In the genomic region with DNA sequence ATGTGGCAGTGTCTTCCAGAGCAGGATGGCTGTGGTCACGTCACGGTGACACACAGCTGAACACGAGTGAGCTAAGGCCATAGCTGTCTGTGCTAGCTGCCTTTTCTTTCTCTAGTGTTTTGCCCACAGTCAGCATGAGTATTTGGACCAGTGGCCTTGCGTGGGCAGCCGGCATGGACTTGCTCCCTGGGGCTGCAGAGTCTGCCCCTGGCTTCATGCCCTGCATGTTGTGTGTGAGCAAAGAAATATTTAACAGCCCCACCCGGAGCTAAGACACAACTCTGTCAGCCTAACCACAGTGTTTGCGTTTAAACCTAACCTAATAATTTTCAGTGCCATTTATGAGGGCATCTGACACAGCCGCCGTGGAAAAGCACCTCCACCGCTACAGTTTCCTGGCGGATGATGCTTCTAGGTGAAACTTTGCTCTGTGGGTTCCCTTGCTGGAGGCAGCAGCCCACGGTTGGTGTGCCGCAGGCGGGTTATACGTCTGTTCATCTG, we compare ENCODE assay signal across 10 cellular contexts. TPM values are rescaled to one million over a fixed set of nuclear protein-coding genes. Genes with fewer than 3 reads are reported as not detected.
DNase-seq lines count a peak whose midpoint lies in the region; ATAC-seq lines count a peak whose summit lies in the region.
"Had no signal": no experiment of that assay in that cellular context is flagged by ENCODE, and none has a peak within 500 bp of the region (broad histone marks: within the 10 kb centered on the region; RNA-seq: fewer than 3 reads in every experiment).

No MANE protein-coding gene starts in this region.

- H3K36me3 Mint-ChIP-seq in activated CD4-positive, alpha-beta memory T cell treated with anti-CD3 and anti-CD28 coated beads, Interleukin-2, amount 10 ng/mL, durations not matched to agents 7 days and 5 days (ENCODE audit: low read depth), result peaks cover 35% of the 10 kb centered on the region
- peaks cover 1 to 11% of the 10 kb centered on the region in 2 donors for H3K36me3 Mint-ChIP-seq in stimulated activated naive B cell treated with anti-CD40 and anti-IgM and Interleukin-4, amounts not matched to agents 10 μg/mL and 1 μg/mL and 100 μg/mL, for 72 hours

- DNase-seq in activated CD4-positive, alpha-beta memory T cell treated with anti-CD3 and anti-CD28 coated beads, Interleukin-2, amount 10 ng/mL, durations not matched to agents 7 days and 5 days, result peak; percentile 67
- DNase-seq in dedifferentiated amniotic fluid mesenchymal stem cell (ENCODE audit: extremely low spot score) (peak; percentile 59), A172 (ENCODE audit: low spot score) (no peak), ecto neural progenitor cell (ENCODE audit: low spot score) (no peak)
- DNase-seq in stimulated activated CD4-positive, alpha-beta T cell treated with anti-CD3 and anti-CD28 coated beads, Interleukin-4, amount 100 ng/mL, for 1 hour, result peak; percentile 33
- DNase-seq in stimulated activated naive B cell treated with anti-CD40 and anti-IgM and Interleukin-4, amounts not matched to agents 10 μg/mL and 1 μg/mL and 100 μg/mL, for 72 hours, result no peak
- DNase-seq: NCI-H1105 had no signal

- H3K4me1 Mint-ChIP-seq in activated CD4-positive, alpha-beta memory T cell treated with anti-CD3 and anti-CD28 coated beads, Interleukin-2, amount 10 ng/mL, durations not matched to agents 7 days and 5 days, result peaks cover 48% of the 10 kb centered on the region
- H3K4me1 Mint-ChIP-seq in stimulated activated naive B cell treated with anti-CD40 and anti-IgM and Interleukin-4, amounts not matched to agents 10 μg/mL and 1 μg/mL and 100 μg/mL, for 72 hours, result peaks cover 13 to 42% of the 10 kb centered on the region in 2 donors

- peak overlapping the region; percentile 25 for H3K4me3 Mint-ChIP-seq in activated CD4-positive, alpha-beta memory T cell treated with anti-CD3 and anti-CD28 coated beads, Interleukin-2, amount 10 ng/mL, durations not matched to agents 7 days and 5 days
- no peak overlapping the region for H3K4me3 Mint-ChIP-seq in stimulated activated naive B cell treated with anti-CD40 and anti-IgM and Interleukin-4, amounts not matched to agents 10 μg/mL and 1 μg/mL and 100 μg/mL, for 72 hours

- H3K27me3 Mint-ChIP-seq in activated CD4-positive, alpha-beta memory T cell treated with anti-CD3 and anti-CD28 coated beads, Interleukin-2, amount 10 ng/mL, durations not matched to agents 7 days and 5 days, result no peaks in the 10 kb centered on the region
- H3K27me3 Mint-ChIP-seq in stimulated activated naive B cell treated with anti-CD40 and anti-IgM and Interleukin-4, amounts not matched to agents 10 μg/mL and 1 μg/mL and 100 μg/mL, for 72 hours, result no peaks in the 10 kb centered on the region

- ATAC-seq in GM19463 (IDR thresholded peaks at IDR 0.05; ENCODE audit: unreplicated experiment), result peak; percentile 52
- ATAC-seq in stimulated activated naive B cell treated with anti-CD40 and anti-IgM and Interleukin-4, amounts not matched to agents 10 μg/mL and 1 μg/mL and 100 μg/mL, for 72 hours (replicated peaks), result no peak
- ATAC-seq in HG03108 (IDR thresholded peaks at IDR 0.05; ENCODE audit: unreplicated experiment), result no peak

- POLR2A ChIA-PET in activated CD4-positive, alpha-beta memory T cell treated with anti-CD3 and anti-CD28 coated beads, Interleukin-2, amount 10 ng/mL, durations not matched to agents 7 days and 5 days (lab: Charles Lee), result interaction anchor here (3.3 kb wide), 1 partner anchor 12 kb away, joined by 29 read pairs; no protein-coding TSS in a partner anchor

- peak overlapping the region; percentile 59 for H3K27ac Mint-ChIP-seq in activated CD4-positive, alpha-beta memory T cell treated with anti-CD3 and anti-CD28 coated beads, Interleukin-2, amount 10 ng/mL, durations not matched to agents 7 days and 5 days
- H3K27ac Mint-ChIP-seq in stimulated activated naive B cell treated with anti-CD40 and anti-IgM and Interleukin-4, amounts not matched to agents 10 μg/mL and 1 μg/mL and 100 μg/mL, for 72 hours, result no peak overlapping the region

- H3K9me3 Mint-ChIP-seq in activated CD4-positive, alpha-beta memory T cell treated with anti-CD3 and anti-CD28 coated beads, Interleukin-2, amount 10 ng/mL, durations not matched to agents 7 days and 5 days, result no peaks in the 10 kb centered on the region
- H3K9me3 Mint-ChIP-seq in stimulated activated naive B cell treated with anti-CD40 and anti-IgM and Interleukin-4, amounts not matched to agents 10 μg/mL and 1 μg/mL and 100 μg/mL, for 72 hours, result no peaks in the 10 kb centered on the region

- CTCF ChIA-PET in activated CD4-positive, alpha-beta memory T cell treated with anti-CD3 and anti-CD28 coated beads, Interleukin-2, amount 10 ng/mL, durations not matched to agents 7 days and 5 days (lab: Charles Lee), result interaction anchor here (0.7 to 1.7 kb wide), 5 partner anchors 11 to 93 kb away, joined by 3 to 8 read pairs (median 5); no protein-coding TSS in a partner anchor

RNA-seq across cellular contexts. Expression of a gene that starts 14.6 kb away (rescaled TPM):
- 10 to 100 TPM; 64.6 to 65.1 TPM for total RNA-seq in activated CD4-positive, alpha-beta memory T cell treated with anti-CD3 and anti-CD28 coated beads, Interleukin-2, amount 10 ng/mL, durations not matched to agents 7 days and 5 days
- total RNA-seq in A172 (2014; rRNA removed; shearing (Covaris generic)), result 9.8 and 17.3 TPM in 2 replicates

RNA-seq across cellular contexts. Expression of a gene that starts 58.2 kb away (rescaled TPM):
- not detected for total RNA-seq in activated CD4-positive, alpha-beta memory T cell treated with anti-CD3 and anti-CD28 coated beads, Interleukin-2, amount 10 ng/mL, durations not matched to agents 7 days and 5 days
- not detected in 2 replicates for total RNA-seq in A172 (2014; rRNA removed; shearing (Covaris generic))
- total RNA-seq: mononuclear cell had no signal

Comparison
In these comparisons a context has a peak if more than half of its experiments do, and no peak if none do; other contexts are left out.
1. DNase-seq: peak in activated CD4-positive, alpha-beta memory T cell treated with anti-CD3 and anti-CD28 coated beads, Interleukin-2, amount 10 ng/mL, durations not matched to agents 7 days and 5 days (single experiment), dedifferentiated amniotic fluid mesenchymal stem cell (single experiment) and stimulated activated CD4-positive, alpha-beta T cell treated with anti-CD3 and anti-CD28 coated beads, Interleukin-4, amount 100 ng/mL, for 1 hour (single experiment); none in A172 (single experiment), stimulated activated naive B cell treated with anti-CD40 and anti-IgM and Interleukin-4, amounts not matched to agents 10 μg/mL and 1 μg/mL and 100 μg/mL, for 72 hours (single experiment) and ecto neural progenitor cell (single experiment).